Comparison of ENCODE assay signal across 21 cellular contexts in genomic region chr2:116696903-116697302, GRCh38.
DNase-seq lines count a peak whose midpoint lies in the region; ATAC-seq, FAIRE-seq and TF ChIP-seq lines count a peak whose summit lies in the region.
"Had no signal": no experiment of that assay in that cellular context is flagged by ENCODE, and none has a peak within 500 bp of the region (broad histone marks: within the 10 kb centered on the region; RNA-seq: fewer than 3 reads in every experiment).

No MANE protein-coding gene starts in this region.

- no peak overlapping the region for H3K56ac ChIP-seq in IMR-90 (ENCODE audit: extremely low read depth, insufficient read depth, low read length)

- H3K4me3 ChIP-seq in A549 = no peak overlapping the region
- H3K4me3 ChIP-seq in IMR-90 (ENCODE audit: insufficient read depth, low read depth, low read length) = no peak overlapping the region
- H3K4me3 ChIP-seq in K562 = no peak overlapping the region
- H3K4me3 ChIP-seq: BLaER1 treated with 17β-estradiol and CSF1 and Interleukin-3, amounts not matched to agents 10 nM and 100 nM had no signal

- no peak overlapping the region for H3K14ac ChIP-seq in IMR-90 (replicated peaks; ENCODE audit: low read depth, low read length)

- H3K9ac ChIP-seq in IMR-90 (ENCODE audit: low read depth, low read length) = no peak overlapping the region
- H3K9ac ChIP-seq in K562 (ENCODE audit: insufficient read depth in 1 of 2, low read depth in 2 of 2, low read length in 2 of 2) = no peak overlapping the region
- H3K9ac ChIP-seq: BLaER1 treated with 17β-estradiol and CSF1 and Interleukin-3, amounts not matched to agents 10 nM and 100 nM had no signal

- TF ChIP-seq POLR2A in A549 (IDR thresholded peaks at IDR 0.05; ENCODE audit: low read length) (no peak), IMR-90 (IDR thresholded peaks at IDR 0.05; ENCODE audit: low read depth, low read length) (no peak), K562 (conservative IDR thresholded peaks at IDR 0.05) (no peak)

- H3K27ac ChIP-seq in A549 (no peak overlapping the region), IMR-90 (ENCODE audit: insufficient read depth, low read length) (no peak overlapping the region), K562 (ENCODE audit: extremely low read depth, low read depth, low read length) (no peak overlapping the region)
- H3K27ac ChIP-seq: BLaER1 treated with 17β-estradiol and CSF1 and Interleukin-3, amounts not matched to agents 10 nM and 100 nM; C4-2B had no signal

- no peak overlapping the region for H2BK120ac ChIP-seq in IMR-90 (ENCODE audit: low read depth, low read length)

- H3K36me3 ChIP-seq in IMR-90 (ENCODE audit: control insufficient read depth, insufficient read depth, low read length) (no peaks in the 10 kb centered on the region), K562 (ENCODE audit: control insufficient read depth, insufficient read depth, low read length) (no peaks in the 10 kb centered on the region)
- H3K36me3 ChIP-seq: BLaER1 treated with 17β-estradiol and CSF1 and Interleukin-3, amounts not matched to agents 10 nM and 100 nM had no signal

- ATAC-seq in A549 = no peak
- ATAC-seq in IMR-90 (ENCODE audit: low read depth) = no peak
- ATAC-seq in K562 = no peak
- no peak for ATAC-seq in SK-N-SH treated with all-trans-retinoic acid at 6 μM for 48 hours
- ATAC-seq: CD8-positive, alpha-beta T cell had no signal

- CTCF ChIA-PET in A549 (lab: Yijun Ruan, JAX) (no interaction called here), IMR-90 (lab: Yijun Ruan, JAX) (no interaction called here), K562 (lab: Yijun Ruan, JAX; ENCODE audit: low intra/inter-chr PET ratio) (no interaction called here)

- intact Hi-C loops in IMR-90 (cut with micrococcal nuclease) (no loop called here), K562 (cut with micrococcal nuclease) (no loop called here)

- no peak overlapping the region for H2BK15ac ChIP-seq in IMR-90 (ENCODE audit: low read depth, low read length)

- no peak overlapping the region for H3K23ac ChIP-seq in IMR-90 (ENCODE audit: low read depth, low read length)

- no peak overlapping the region for H2AK5ac ChIP-seq in IMR-90 (ENCODE audit: low read depth, low read length)

- no peak overlapping the region for H4K5ac ChIP-seq in IMR-90 (ENCODE audit: low read depth, low read length)

- H4K8ac ChIP-seq in IMR-90 (ENCODE audit: low read depth in 2 of 2, low read length in 2 of 2) = no peak overlapping the region

- no peak overlapping the region for H2BK20ac ChIP-seq in IMR-90 (ENCODE audit: low read depth, low read length)

- DNase-seq in A549 (ENCODE audit: low read depth in 1 of 2, low spot score in 1 of 2) = no peak
- no peak for DNase-seq in IMR-90
- DNase-seq in K562 (ENCODE audit: extremely low read depth in 1 of 4, low spot score in 3 of 4) = no peak
- DNase-seq in stimulated activated naive CD4-positive, alpha-beta T cell treated with Interleukin-2 at 50 U/mL for 16 hours (lab: John Stamatoyannopoulos, UW) = no peak
- no peak for DNase-seq in activated effector memory CD4-positive, alpha-beta T cell treated with Interleukin-2 at 50 U/mL for 16 hours
- DNase-seq: 8988T; AML-193; Calu3; CD4-positive, alpha-beta T cell; CD8-positive, alpha-beta T cell; DMS79 treated with DMSO at 0.1 percent for 48 hours; GF-D8 had no signal

- no peak overlapping the region for H2AK9ac ChIP-seq in IMR-90 (replicated peaks; ENCODE audit: low read depth, low read length, poor library complexity)

- H3K4me1 ChIP-seq in A549 (no peaks in the 10 kb centered on the region), IMR-90 (ENCODE audit: control insufficient read depth, insufficient read depth, low read length) (no peaks in the 10 kb centered on the region), K562 (replicated peaks in 1 of 2; ENCODE audit: control insufficient read depth in 2 of 2, insufficient read depth in 2 of 2, low read length in 2 of 2) (no peaks in the 10 kb centered on the region)
- H3K4me1 ChIP-seq: BLaER1 treated with 17β-estradiol and CSF1 and Interleukin-3, amounts not matched to agents 10 nM and 100 nM; Caco-2 had no signal

- H3K4ac ChIP-seq in IMR-90 (ENCODE audit: low read depth, low read length) = no peak overlapping the region

- TF ChIP-seq CTCF in A549 (IDR thresholded peaks at IDR 0.05) (no peak), IMR-90 (conservative IDR thresholded peaks at IDR 0.05; ENCODE audit: low read depth, low read length) (no peak), K562 (IDR thresholded peaks at IDR 0.05 in 2 of 3, conservative IDR thresholded peaks at IDR 0.05 in 1 of 3; ENCODE audit: insufficient read depth in 2 of 3, low read depth in 1 of 3, low read length in 3 of 3) (no peak)

- BruUV-seq in IMR-90 (replicated peaks; lab: Mats Ljungman, UMichigan) = no TSS peak
- BruUV-seq in K562 (replicated peaks; lab: Mats Ljungman, UMichigan) = no TSS peak

- no peaks in the 10 kb centered on the region for H4K20me1 ChIP-seq in IMR-90 (ENCODE audit: insufficient read depth, low read length)
- no peaks in the 10 kb centered on the region for H4K20me1 ChIP-seq in K562 (replicated peaks; ENCODE audit: control insufficient read depth, insufficient read depth, low read length)
- H4K20me1 ChIP-seq: BLaER1 treated with 17β-estradiol and CSF1 and Interleukin-3, amounts not matched to agents 10 nM and 100 nM had no signal

- TF ChIP-seq EP300 in A549 (IDR thresholded peaks at IDR 0.05) = no peak
- no peak for TF ChIP-seq EP300 in K562 (IDR thresholded peaks at IDR 0.05; ENCODE audit: low read length)

- H3K18ac ChIP-seq in IMR-90 (ENCODE audit: low read depth, low read length) = no peak overlapping the region

- H3K9me3 ChIP-seq in A549 = no peaks in the 10 kb centered on the region
- H3K9me3 ChIP-seq in IMR-90 (ENCODE audit: control insufficient read depth, insufficient read depth, low read length) = peaks cover 2% of the 10 kb centered on the region; the same call in 1 of the 2 replicates
- H3K9me3 ChIP-seq in K562 (replicated peaks; ENCODE audit: control insufficient read depth, insufficient read depth, low read depth, low read length) = no peaks in the 10 kb centered on the region
- H3K9me3 ChIP-seq: BLaER1 treated with 17β-estradiol and CSF1 and Interleukin-3, amounts not matched to agents 10 nM and 100 nM; Caco-2 had no signal

- no peak overlapping the region for H2BK5ac ChIP-seq in IMR-90 (ENCODE audit: low read depth, low read length, poor library complexity, severe bottlenecking)

- H3K9me1 ChIP-seq in IMR-90 (ENCODE audit: insufficient read depth, low read length) (no peaks in the 10 kb centered on the region), K562 (ENCODE audit: control insufficient read depth, insufficient read depth, low read length) (no peaks in the 10 kb centered on the region)

- TF ChIP-seq RAD21 in A549 (conservative IDR thresholded peaks at IDR 0.05 in 1 of 2, IDR thresholded peaks at IDR 0.05 in 1 of 2) (no peak), IMR-90 (IDR thresholded peaks at IDR 0.05; ENCODE audit: low read length) (no peak), K562 (CRISPR knock-in tag; conservative IDR thresholded peaks at IDR 0.05 in 1 of 2, IDR thresholded peaks at IDR 0.05 in 1 of 2) (no peak)

- H3K4me2 ChIP-seq in A549 (no peak overlapping the region), IMR-90 (ENCODE audit: low read depth, low read length) (no peak overlapping the region), K562 (ENCODE audit: insufficient read depth, low read length) (no peak overlapping the region)
- H3K4me2 ChIP-seq: BLaER1 treated with 17β-estradiol and CSF1 and Interleukin-3, amounts not matched to agents 10 nM and 100 nM had no signal

- H3K79me2 ChIP-seq in K562 (ENCODE audit: control insufficient read depth, insufficient read depth, low read length) = no peaks in the 10 kb centered on the region

- no peak for FAIRE-seq in A549 (lab: Jason Lieb, UNC)
- FAIRE-seq in K562 (lab: Jason Lieb, UNC) = no peak
- FAIRE-seq: A204.1, D721Med, G401.6, GM12891, GM19239 had no signal

- no peaks in the 10 kb centered on the region for H3K79me1 ChIP-seq in IMR-90 (ENCODE audit: low read depth in 1 of 2, low read length in 2 of 2)

- no peak overlapping the region for H2AFZ ChIP-seq in IMR-90 (replicated peaks; ENCODE audit: low read length, poor library complexity)
- no peak overlapping the region for H2AFZ ChIP-seq in K562 (ENCODE audit: low read depth, low read length)

- no peak overlapping the region for H4K91ac ChIP-seq in IMR-90 (ENCODE audit: insufficient read depth, low read depth, low read length)

- dilution Hi-C loops in IMR-90 (cut with HindIII; ENCODE audit: low sequenced_read_pairs, unreplicated experiment) = no loop called here

- in situ Hi-C loops in IMR-90 (cut with MboI; ENCODE audit: low sequenced_read_pairs) (no loop called here), K562 (cut with MboI) (no loop called here)

- POLR2A ChIA-PET in A549 (lab: Yijun Ruan, JAX) = no interaction called here
- POLR2A ChIA-PET in IMR-90 (lab: Charles Lee; ENCODE audit: unreplicated experiment) = no interaction called here
- POLR2A ChIA-PET in K562 (lab: Yijun Ruan, JAX) = no interaction called here

- no peaks in the 10 kb centered on the region for H3K27me3 ChIP-seq in IMR-90 (ENCODE audit: control insufficient read depth, insufficient read depth, low read length)
- H3K27me3 ChIP-seq in K562 (ENCODE audit: control insufficient read depth in 2 of 2, insufficient read depth in 2 of 2, low read length in 2 of 2) = no peaks in the 10 kb centered on the region
- H3K27me3 ChIP-seq: BLaER1 treated with 17β-estradiol and CSF1 and Interleukin-3, amounts not matched to agents 10 nM and 100 nM had no signal

TF ChIP-seq in A549, 52 proteins besides CTCF, POLR2A, EP300 and RAD21 (continues in another document):
- no peak for TF ChIP-seq CHD2 (IDR thresholded peaks at IDR 0.05; ENCODE audit: low read length, partially characterized antibody)
- no peak for TF ChIP-seq CHD4 (IDR thresholded peaks at IDR 0.05; ENCODE audit: borderline replicate concordance)
- TF ChIP-seq MAFK (IDR thresholded peaks at IDR 0.05; ENCODE audit: partially characterized antibody) = peak; percentile 80

TF ChIP-seq in IMR-90, 13 proteins besides CTCF, POLR2A, EP300 and RAD21 (continues in another document):
- TF ChIP-seq CHD1 (IDR thresholded peaks at IDR 0.05; ENCODE audit: low read depth, low read length) = no peak
- TF ChIP-seq MAFK (IDR thresholded peaks at IDR 0.05; ENCODE audit: low read depth, low read length) = peak; percentile 91

TF ChIP-seq in K562, 482 proteins besides CTCF, POLR2A, EP300 and RAD21 (continues in another document):
- TF ChIP-seq BHLHE40 (IDR thresholded peaks at IDR 0.05; ENCODE audit: low read length) (no peak), ZBTB8A (IDR thresholded peaks at IDR 0.05; ENCODE audit: partially characterized antibody) (no peak), ZFP36 (IDR thresholded peaks at IDR 0.05; ENCODE audit: low read depth, low read length, partially characterized antibody) (no peak), XRCC4 (IDR thresholded peaks at IDR 0.05; ENCODE audit: extremely low read depth, insufficient read depth, insufficient read length) (no peak)

TF ChIP-seq in SK-N-SH treated with all-trans-retinoic acid at 6 μM for 48 hours, 23 proteins besides CTCF, POLR2A, EP300 and RAD21:
- TF ChIP-seq RARB (CRISPR knock-in tag; IDR thresholded peaks at IDR 0.05) (no peak), ISL1 (CRISPR knock-in tag; IDR thresholded peaks at IDR 0.05) (no peak), BACH2 (CRISPR knock-in tag; IDR thresholded peaks at IDR 0.05; ENCODE audit: borderline replicate concordance) (no peak)

Comparison
In these comparisons a context has a peak if more than half of its experiments do, and no peak if none do; other contexts are left out.
1. Of the 35 proteins assayed by ChIP-seq in both K562 and A549: peak only in K562: none; only in A549: none; in both: MAFK; in neither: 34.